In genomic region chr15:96341465-96342142, GRCh38 we compare ENCODE assay signal across 10 cellular contexts. TPM values are rescaled to one million over a fixed set of nuclear protein-coding genes. Genes with fewer than 3 reads are reported as not detected.
DNase-seq lines count a peak whose midpoint lies in the region; ATAC-seq and TF ChIP-seq lines count a peak whose summit lies in the region.
"Had no signal": no experiment of that assay in that cellular context is flagged by ENCODE, and none has a peak within 500 bp of the region (broad histone marks: within the 10 kb centered on the region; RNA-seq: fewer than 3 reads in every experiment).

No MANE protein-coding gene starts in this region.

- H3F3A ChIP-seq in GM23338 (replicated peaks; ENCODE audit: low read depth): peaks cover 18% of the 10 kb centered on the region

- H3K9me3 ChIP-seq in iPS-20b (ENCODE audit: insufficient read depth, low read depth, low read length): no peaks in the 10 kb centered on the region; the same call in 1 of the 2 replicates

- TF ChIP-seq CTCF in GM23338 (conservative IDR thresholded peaks at IDR 0.05; ENCODE audit: low read depth in 2 of 2) (no peak), brain microvascular endothelial cell (IDR thresholded peaks at IDR 0.05; ENCODE audit: low read depth, low read length, missing control alignments) (no peak), GM20000 (IDR thresholded peaks at IDR 0.05; ENCODE audit: extremely low read depth, missing control alignments) (no peak)

- H3K27ac ChIP-seq in GM23338 (ENCODE audit: low read depth) (no peak overlapping the region), brain microvascular endothelial cell (peak overlapping the region; percentile 77), iPS-20b (ENCODE audit: low read length) (no peak overlapping the region)

- ATAC-seq in GM23338 (peak; percentile 15), sciatic nerve (peak; percentile 22), GM18502 (IDR thresholded peaks at IDR 0.05; ENCODE audit: poor library complexity, unreplicated experiment) (no peak)
- ATAC-seq: natural killer cell had no signal

- intact Hi-C loops in sciatic nerve (cut with DNase I): loop anchor here (10.0 kb wide), 1 partner anchor 1077 kb away; no protein-coding TSS in a partner anchor

- peaks cover 6% of the 10 kb centered on the region; the same call in 1 of the 2 replicates for H4K20me1 ChIP-seq in GM23338 (replicated peaks; ENCODE audit: insufficient read depth)

- H3K9me2 ChIP-seq in GM23338 (ENCODE audit: insufficient read depth): no peaks in the 10 kb centered on the region

- no peaks in the 10 kb centered on the region; the same call in none of the 3 replicates for H3K9me3 Mint-ChIP-seq in GM23338
- H3K9me3 Mint-ChIP-seq: natural killer cell had no signal

- H3K36me3 Mint-ChIP-seq in GM23338 (ENCODE audit: low read depth): no peaks in the 10 kb centered on the region; the same call in 2 of the 3 replicates

- in situ Hi-C loops in brain microvascular endothelial cell (cut with HindIII; ENCODE audit: low pct_ligation_motif_present, low sequenced_read_pairs): loop anchor here (25.0 kb wide), 2 partner anchors 1054 to 1304 kb away; no protein-coding TSS in a partner anchor

- peaks cover 74% of the 10 kb centered on the region for H3K4me1 Mint-ChIP-seq in GM23338

- no peaks in the 10 kb centered on the region for H3K36me3 ChIP-seq in GM23338 (ENCODE audit: insufficient read depth)
- peaks cover 62% of the 10 kb centered on the region for H3K36me3 ChIP-seq in brain microvascular endothelial cell (replicated peaks)
- no peaks in the 10 kb centered on the region for H3K36me3 ChIP-seq in iPS-20b (ENCODE audit: insufficient read depth, low read depth, low read length)

- H3K27me3 Mint-ChIP-seq in GM23338 (ENCODE audit: insufficient read depth, low read depth, poor library complexity): peaks cover 98% of the 10 kb centered on the region

- H3K4me1 ChIP-seq in GM23338 (ENCODE audit: insufficient read depth): peaks cover 82% of the 10 kb centered on the region
- peaks cover 32% of the 10 kb centered on the region for H3K4me1 ChIP-seq in iPS-20b (ENCODE audit: insufficient read depth, low read length)

- H3K4me2 ChIP-seq in GM23338: peak overlapping the region; percentile 83

- 0 out of 2 replicates have a peak overlapping the region, but pooled peaks have one; percentile 16 for H3K9ac ChIP-seq in iPS-20b (ENCODE audit: low read depth, low read length)

- H3K27me3 ChIP-seq in GM23338 (ENCODE audit: insufficient read depth) (peaks cover 96% of the 10 kb centered on the region), brain microvascular endothelial cell (replicated peaks) (no peaks in the 10 kb centered on the region), iPS-20b (ENCODE audit: insufficient read depth, low read length) (peaks cover 97% of the 10 kb centered on the region)

- H3K79me2 ChIP-seq in GM23338 (replicated peaks; ENCODE audit: insufficient read depth): no peaks in the 10 kb centered on the region

- peak overlapping the region; percentile 20; the same call in 1 of the 2 replicates for H2AFZ ChIP-seq in GM23338

- H3K4me3 Mint-ChIP-seq in GM23338: peak overlapping the region; percentile 74
- H3K4me3 Mint-ChIP-seq: natural killer cell had no signal

- DNase-seq in GM23338 (ENCODE audit: low spot score) (peak; percentile 73), brain microvascular endothelial cell (peak; percentile 6), sciatic nerve (ENCODE audit: low spot score) (peak; percentile 65), GM20000 (ENCODE audit: low spot score) (no peak), COLO829 (ENCODE audit: low spot score) (no peak), NCI-H1417 treated with DMSO at 0.1 percent for 48 hours (lab: John Stamatoyannopoulos, UW) (no peak)
- DNase-seq: activated effector memory CD4-positive, alpha-beta T cell treated with Interleukin-2 at 50 U/mL for 16 hours; natural killer cell had no signal

- no peak overlapping the region for H3K27ac Mint-ChIP-seq in GM23338
- H3K27ac Mint-ChIP-seq: natural killer cell had no signal

- H3K4me3 ChIP-seq in GM23338 (peak overlapping the region; percentile 76), brain microvascular endothelial cell (ENCODE audit: low read depth, low read length) (peak overlapping the region; percentile 79), iPS-20b (ENCODE audit: low read length) (peak overlapping the region; percentile 67)

TF ChIP-seq in GM23338, 12 proteins besides CTCF, POLR2A, EP300 and RAD21:
- no peak for TF ChIP-seq REST (IDR thresholded peaks at IDR 0.05; ENCODE audit: unreplicated experiment)
- TF ChIP-seq EZH2 (IDR thresholded peaks at IDR 0.05; ENCODE audit: low read depth, unreplicated experiment): peak; percentile 88
- TF ChIP-seq ETS1 (IDR thresholded peaks at IDR 0.05): no peak
- no peak for TF ChIP-seq EZH2phosphoT487 (IDR thresholded peaks at IDR 0.05; ENCODE audit: unreplicated experiment)
- TF ChIP-seq STAT1 (IDR thresholded peaks at IDR 0.05; ENCODE audit: unreplicated experiment): no peak
TF ChIP-seq in GM23338: peak in this region for 1.

RNA-seq across cellular contexts. Expression of gene NR2F2, which starts 11.1 kb away (rescaled TPM):
- total RNA-seq in GM23338 (2014; rRNA removed; shearing (Covaris generic)): not detected in 2 replicates
- 0.16 and 0.23 TPM in 2 replicates for polyA plus RNA-seq in GM23338 (2016; fragmentation: Nextera tagmentation; extraction: Ambion mirVana)
- 242 TPM for total RNA-seq in sciatic nerve
- total RNA-seq: natural killer cell had no signal

Comparison
In these comparisons a context has a peak if more than half of its experiments do, and no peak if none do; other contexts are left out.
1. DNase-seq: peak in GM23338 (single experiment), brain microvascular endothelial cell (single experiment) and sciatic nerve (single experiment); none in GM20000 (single experiment), COLO829 (single experiment) and NCI-H1417 treated with DMSO at 0.1 percent for 48 hours (single experiment).
2. RNA of gene NR2F2, which starts 11.1 kb away (total RNA-seq): 242 TPM in sciatic nerve (single experiment); not detected in GM23338; every median in the first group is over 100 times any median in the second.
3. Peak in every context shown above with its lines, with median percentiles within 50 percentile points of each other: H3K4me3 ChIP-seq.